In genomic region chr7:105521731-105522458, GRCh38 we compare ENCODE assay signal across 8 cellular contexts. TPM values are rescaled to one million over a fixed set of nuclear protein-coding genes. Genes with fewer than 3 reads are reported as not detected.
DNase-seq lines count a peak whose midpoint lies in the region; ATAC-seq and TF ChIP-seq lines count a peak whose summit lies in the region.

Gene PUS7, minus strand, starts transcription at chr7:105522271. Its CDS starts 13,759 bp downstream, at chr7:105508512.

- ATAC-seq in HG02623 (IDR thresholded peaks at IDR 0.05; ENCODE audit: unreplicated experiment), result peak; percentile 80
- ATAC-seq in upper lobe of left lung (ENCODE audit: low FRiP score in 2 of 2), result peak; percentile 97 to 98

- H3K4me1 ChIP-seq in adipocyte (ENCODE audit: control insufficient read depth, insufficient read depth, low read length), result peaks cover 12% of the 10 kb centered on the region
- H3K4me1 ChIP-seq in upper lobe of left lung, result peaks cover 4 to 23% (median 14%) of the 10 kb centered on the region in 4 donors

- H3K9ac ChIP-seq in adipocyte (ENCODE audit: low read length), result peak within 1 kb of the TSS; percentile 95

- H3K9me3 ChIP-seq in adipocyte (ENCODE audit: control insufficient read depth, low read length), result no peaks in the 10 kb centered on the region
- H3K9me3 ChIP-seq in upper lobe of left lung, result no peaks in the 10 kb centered on the region

- H3K36me3 ChIP-seq in adipocyte (ENCODE audit: control insufficient read depth, insufficient read depth, low read length, severe bottlenecking), result peaks cover 5% of the 10 kb centered on the region
- no peaks in the 10 kb centered on the region for H3K36me3 ChIP-seq in upper lobe of left lung

- no peak for TF ChIP-seq EP300 in upper lobe of left lung (IDR thresholded peaks at IDR 0.05)

- no peak for TF ChIP-seq CTCF in GM12864 (IDR thresholded peaks at IDR 0.05; ENCODE audit: low read depth, low read length, missing control alignments)
- TF ChIP-seq CTCF in upper lobe of left lung (IDR thresholded peaks at IDR 0.05), result no peak

- no peaks in the 10 kb centered on the region for H3K27me3 ChIP-seq in adipocyte (replicated peaks; ENCODE audit: control insufficient read depth, insufficient read depth, low read length)
- no peaks in the 10 kb centered on the region for H3K27me3 ChIP-seq in upper lobe of left lung

- H3K4me3 ChIP-seq in GM12864 (ENCODE audit: low read depth, low read length) (peak within 1 kb of the TSS; percentile 97), adipocyte (ENCODE audit: low read length) (peak within 1 kb of the TSS; percentile 93), upper lobe of left lung (peak within 1 kb of the TSS; percentile 69 to 91 (median 82))

- H3K27ac ChIP-seq in upper lobe of left lung, result peak within 1 kb of the TSS; percentile 81 to 93 (median 88)

- DNase-seq in GM12864 (ENCODE audit: low read depth) (peak; percentile 57), NCI-H1105 (lab: John Stamatoyannopoulos, UW) (peak; percentile 84), SW 1271 (lab: John Stamatoyannopoulos, UW) (peak; percentile 72 to 81), adipocyte (ENCODE audit: low read depth) (peak; percentile 96), cardiac septum (ENCODE audit: low spot score) (peak; percentile 95), posterior cingulate gyrus (peak; percentile 76 to 97 (median 86)), upper lobe of left lung (peak; percentile 93 to 98)

- TF ChIP-seq POLR2A in upper lobe of left lung (IDR thresholded peaks at IDR 0.05), result peak in 2 of 4 donors; percentile 72 to 80

- WGBS in upper lobe of left lung, 2 donors, result 0 to 1% methylated on average over 6 to 51 of the region's 96 CpGs

- intact Hi-C loops in cardiac septum (cut with DNase I), result no loop called here
- intact Hi-C loops in posterior cingulate gyrus (cut with DNase I), result no loop called here

RNA-seq across cellular contexts. Expression of gene PUS7, which starts in this region (rescaled TPM):
- total RNA-seq in cardiac septum (6.6 TPM), upper lobe of left lung (10 to 100 TPM in 3 of 6 donors, 1 to 10 TPM in 3; 7.3 to 16.9 (median 11.5) TPM)

Comparison
In these comparisons a context has a peak if more than half of its experiments do, and no peak if none do; other contexts are left out.
1. Peak in every context shown above with its lines: DNase-seq, ATAC-seq, H3K4me3 ChIP-seq and H3K27ac ChIP-seq.